ENCODE assay signal across 26 cellular contexts in the genomic region with DNA sequence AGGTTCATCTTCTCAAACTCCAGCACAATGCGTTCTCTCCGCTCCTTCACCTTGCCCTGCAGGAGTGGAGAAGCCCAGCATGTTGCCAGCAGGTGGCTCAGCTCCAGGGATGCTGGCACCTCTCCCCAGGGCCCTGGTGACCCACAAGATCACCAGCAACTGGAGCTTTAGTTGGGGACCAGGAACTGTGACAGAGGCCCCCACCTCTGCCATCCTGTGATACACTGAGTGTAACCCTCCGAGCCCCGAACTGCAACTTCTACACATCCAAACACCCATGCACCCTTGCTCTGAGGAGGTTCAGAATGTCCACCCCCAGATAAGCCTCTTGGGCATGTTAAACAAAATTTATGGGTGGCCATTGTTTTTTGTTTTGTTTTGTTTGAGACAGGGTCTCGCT. TPM values are rescaled to one million over a fixed set of nuclear protein-coding genes. Genes with fewer than 3 reads are reported as not detected.
"Had no signal": no experiment of that assay in that cellular context is flagged by ENCODE, and none has a peak within 500 bp of the region (broad histone marks: within the 10 kb centered on the region; RNA-seq: fewer than 3 reads in every experiment).

No MANE protein-coding gene starts in this region.

- DNase-seq: IMR-90, Kasumi-1, KG1, MM.1S, MV-4-11, NCI-H1048, NCI-H1105, NCI-H1417, NCI-H1436 treated with DMSO at 0.1 percent for 48 hours, NCI-H1694, NCI-H187 treated with DMSO at 0.1 percent for 48 hours, NCI-H2029 treated with DMSO at 0.1 percent for 48 hours, NCI-H2171 treated with DMSO at 0.1 percent for 48 hours, NCI-H345, NCI-H524, NCI-H526 treated with DMSO at 0.1 percent for 48 hours, NCI-H748 treated with DMSO at 0.1 percent for 48 hours, RPMI8226, SHP77, SK-N-SH had no signal

- FAIRE-seq: HepG2, RCC 7860 had no signal

- ATAC-seq: HepG2 had no signal

RNA-seq across cellular contexts. Expression of gene TRIM17, which starts 5.5 kb away (rescaled TPM):
- total RNA-seq: HT1080, IMR-90, M059J, NCI-H460, SK-MEL-5 had no signal
